In genomic region chr21:41857771-41858300, GRCh38 we compare ENCODE assay signal across 1 cellular context.
TF ChIP-seq lines count a peak whose summit lies in the region.

No MANE protein-coding gene starts in this region.

TF ChIP-seq in IMR-90, 13 proteins besides CTCF, POLR2A, EP300 and RAD21:
- TF ChIP-seq NFE2L2 (IDR thresholded peaks at IDR 0.05; ENCODE audit: low read depth, low read length) (no peak), RFX5 (IDR thresholded peaks at IDR 0.05; ENCODE audit: low read depth, low read length) (no peak), SMC3 (IDR thresholded peaks at IDR 0.05; ENCODE audit: low read depth, low read length) (no peak), CEBPB (IDR thresholded peaks at IDR 0.05; ENCODE audit: low read depth, low read length) (no peak), BHLHE40 (IDR thresholded peaks at IDR 0.05; ENCODE audit: low read depth, low read length) (no peak), CHD1 (IDR thresholded peaks at IDR 0.05; ENCODE audit: low read depth, low read length) (no peak), MAZ (IDR thresholded peaks at IDR 0.05; ENCODE audit: borderline replicate concordance, low read depth, low read length) (no peak), MXI1 (IDR thresholded peaks at IDR 0.05; ENCODE audit: borderline replicate concordance, low read depth, low read length) (no peak), RCOR1 (IDR thresholded peaks at IDR 0.05; ENCODE audit: insufficient replicate concordance, low read length) (no peak), FOS (IDR thresholded peaks at IDR 0.05; ENCODE audit: low read depth, low read length) (no peak), USF2 (IDR thresholded peaks at IDR 0.05; ENCODE audit: low read depth, low read length) (no peak)
- TF ChIP-seq, protein P1, sequence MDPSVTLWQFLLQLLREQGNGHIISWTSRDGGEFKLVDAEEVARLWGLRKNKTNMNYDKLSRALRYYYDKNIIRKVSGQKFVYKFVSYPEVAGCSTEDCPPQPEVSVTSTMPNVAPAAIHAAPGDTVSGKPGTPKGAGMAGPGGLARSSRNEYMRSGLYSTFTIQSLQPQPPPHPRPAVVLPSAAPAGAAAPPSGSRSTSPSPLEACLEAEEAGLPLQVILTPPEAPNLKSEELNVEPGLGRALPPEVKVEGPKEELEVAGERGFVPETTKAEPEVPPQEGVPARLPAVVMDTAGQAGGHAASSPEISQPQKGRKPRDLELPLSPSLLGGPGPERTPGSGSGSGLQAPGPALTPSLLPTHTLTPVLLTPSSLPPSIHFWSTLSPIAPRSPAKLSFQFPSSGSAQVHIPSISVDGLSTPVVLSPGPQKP (IDR thresholded peaks at IDR 0.05; ENCODE audit: borderline replicate concordance, low read depth, low read length) = no peak
